ENCODE assay signal across 24 cellular contexts in genomic region chr3:13027154-13027553, GRCh38. TPM values are rescaled to one million over a fixed set of nuclear protein-coding genes. Genes with fewer than 3 reads are reported as not detected.
DNase-seq lines count a peak whose midpoint lies in the region; ATAC-seq and TF ChIP-seq lines count a peak whose summit lies in the region.
"Had no signal": no experiment of that assay in that cellular context is flagged by ENCODE, and none has a peak within 500 bp of the region (broad histone marks: within the 10 kb centered on the region; RNA-seq: fewer than 3 reads in every experiment).

No MANE protein-coding gene starts in this region.

- peaks cover 11% of the 10 kb centered on the region for H3F3A ChIP-seq in neural progenitor cell (ENCODE audit: low read depth)

- no peaks in the 10 kb centered on the region for H3K27me3 ChIP-seq in BLaER1 treated with 17β-estradiol and CSF1 and Interleukin-3, amounts not matched to agents 10 nM and 100 nM
- H3K27me3 ChIP-seq in endodermal cell (ENCODE audit: control insufficient read depth, insufficient read depth, low read length, poor library complexity, severe bottlenecking) (no peaks in the 10 kb centered on the region), neural progenitor cell (no peaks in the 10 kb centered on the region)
- H3K27me3 ChIP-seq: MG63, ovary had no signal

- no peak overlapping the region for H3K4me3 ChIP-seq in BLaER1 treated with 17β-estradiol and CSF1 and Interleukin-3, amounts not matched to agents 10 nM and 100 nM
- no peak overlapping the region for H3K4me3 ChIP-seq in endodermal cell (ENCODE audit: low read length)
- H3K4me3 ChIP-seq in neural progenitor cell, result no peak overlapping the region
- H3K4me3 ChIP-seq: MG63, ovary had no signal

- H3K36me3 Mint-ChIP-seq in endodermal cell (ENCODE audit: low read depth) (no peaks in the 10 kb centered on the region), neural progenitor cell (no peaks in the 10 kb centered on the region)
- H3K36me3 Mint-ChIP-seq: activated CD4-positive, alpha-beta memory T cell treated with anti-CD3 and anti-CD28 coated beads for 36 hours had no signal

- H3K27me3 Mint-ChIP-seq in endodermal cell (ENCODE audit: insufficient read depth) (no peaks in the 10 kb centered on the region), neural progenitor cell (ENCODE audit: insufficient read depth, low read depth) (peaks cover 7% of the 10 kb centered on the region)
- H3K27me3 Mint-ChIP-seq: activated CD4-positive, alpha-beta memory T cell treated with anti-CD3 and anti-CD28 coated beads for 36 hours; naive B cell had no signal

- H3K4me1 ChIP-seq in BLaER1 treated with 17β-estradiol and CSF1 and Interleukin-3, amounts not matched to agents 10 nM and 100 nM, result peaks cover 48 to 99% (median 84%) of the 10 kb centered on the region in 10 experiments
- H3K4me1 ChIP-seq in endodermal cell (ENCODE audit: control insufficient read depth, insufficient read depth, low read length) (peaks cover 8% of the 10 kb centered on the region), neural progenitor cell (peaks cover 31% of the 10 kb centered on the region)

- H3K4me2 ChIP-seq in BLaER1 treated with 17β-estradiol and CSF1 and Interleukin-3, amounts not matched to agents 10 nM and 100 nM, result peak overlapping the region in 8 of 11 experiments; percentile 60 to 83 (median 74); a peak in 15 of 22 replicates
- no peak overlapping the region for H3K4me2 ChIP-seq in neural progenitor cell

- H3K4me3 Mint-ChIP-seq in endodermal cell, result no peak overlapping the region
- H3K4me3 Mint-ChIP-seq in neural progenitor cell, result no peak overlapping the region
- H3K4me3 Mint-ChIP-seq: activated CD4-positive, alpha-beta memory T cell treated with anti-CD3 and anti-CD28 coated beads for 36 hours had no signal

- no peaks in the 10 kb centered on the region for H3K79me2 ChIP-seq in neural progenitor cell (ENCODE audit: low read depth)

- H3K9ac ChIP-seq in BLaER1 treated with 17β-estradiol and CSF1 and Interleukin-3, amounts not matched to agents 10 nM and 100 nM, result no peak overlapping the region
- no peak overlapping the region for H3K9ac ChIP-seq in endodermal cell (ENCODE audit: extremely low read depth, low read length, poor library complexity, severe bottlenecking)
- no peak overlapping the region for H3K9ac ChIP-seq in neural progenitor cell

- peaks cover 0 to 4% (median 0%) of the 10 kb centered on the region in 11 experiments; a peak in 2 of 22 replicates for H3K36me3 ChIP-seq in BLaER1 treated with 17β-estradiol and CSF1 and Interleukin-3, amounts not matched to agents 10 nM and 100 nM
- no peaks in the 10 kb centered on the region for H3K36me3 ChIP-seq in endodermal cell (ENCODE audit: control insufficient read depth, insufficient read depth, low read length)
- no peaks in the 10 kb centered on the region for H3K36me3 ChIP-seq in neural progenitor cell
- H3K36me3 ChIP-seq: MG63, ovary had no signal

- no peak for ATAC-seq in HG02981 (IDR thresholded peaks at IDR 0.05; ENCODE audit: unreplicated experiment)
- ATAC-seq: left colon; right cardiac atrium; stimulated activated naive CD8-positive, alpha-beta T cell treated with anti-CD3 and anti-CD28 coated beads, Interleukin-15, Interleukin-2, amounts not matched to agents 100 U/mL and 50 U/mL, for 24 hours had no signal

- DNase-seq in RPMI8226 (peak; percentile 27), endodermal cell (peak; percentile 86), neural progenitor cell (ENCODE audit: low spot score) (peak; percentile 66), amygdala (lab: John Stamatoyannopoulos, UW) (no peak), NCI-H1930 (lab: John Stamatoyannopoulos, UW) (no peak), GM20000 (ENCODE audit: low spot score) (no peak)
- DNase-seq: activated CD4-positive, alpha-beta memory T cell treated with anti-CD3 and anti-CD28 coated beads for 36 hours; activated gamma-delta T cell treated with Interleukin-2 at 50 U/mL for 16 hours; EL; KBM-7; left colon; MG63; naive B cell; NCI-H1417 treated with DMSO at 0.1 percent for 48 hours; NCI-H446; NCI-H82; ovary; stimulated activated CD4-positive, alpha-beta T cell treated with anti-CD3 and anti-CD28 coated beads, Interleukin-12 subunit alpha, Interleukin-12 subunit beta, amount 100 ng/mL, for 4 hours; stimulated activated naive CD8-positive, alpha-beta T cell treated with anti-CD3 and anti-CD28 coated beads, Interleukin-15, Interleukin-2, amounts not matched to agents 100 U/mL and 50 U/mL, for 24 hours; T-helper 9 cell had no signal

- no peaks in the 10 kb centered on the region for H3K9me3 ChIP-seq in BLaER1 treated with 17β-estradiol and CSF1 and Interleukin-3, amounts not matched to agents 10 nM and 100 nM (replicated peaks in 1 of 11)
- H3K9me3 ChIP-seq in endodermal cell (ENCODE audit: control insufficient read depth, low read length) (no peaks in the 10 kb centered on the region), neural progenitor cell (ENCODE audit: low read depth) (no peaks in the 10 kb centered on the region)
- H3K9me3 ChIP-seq: MG63, ovary had no signal

- H3K4me1 Mint-ChIP-seq in endodermal cell, result peaks cover 21% of the 10 kb centered on the region
- H3K4me1 Mint-ChIP-seq in neural progenitor cell, result peaks cover 26% of the 10 kb centered on the region

- H3K9me3 Mint-ChIP-seq in endodermal cell (no peaks in the 10 kb centered on the region), neural progenitor cell (no peaks in the 10 kb centered on the region)
- H3K9me3 Mint-ChIP-seq: activated CD4-positive, alpha-beta memory T cell treated with anti-CD3 and anti-CD28 coated beads for 36 hours had no signal

- WGBS in endodermal cell (ENCODE audit: insufficient coverage in 1 of 2, insufficient read length in 1 of 2), 2 experiments, result 70 to 92% methylated on average over 3 to 7 of the region's 7 CpGs

- H3K27ac Mint-ChIP-seq in endodermal cell (no peak overlapping the region), neural progenitor cell (no peak overlapping the region)
- H3K27ac Mint-ChIP-seq: activated CD4-positive, alpha-beta memory T cell treated with anti-CD3 and anti-CD28 coated beads for 36 hours had no signal

- TF ChIP-seq CTCF in endodermal cell (conservative IDR thresholded peaks at IDR 0.05), result peak; percentile 74
- TF ChIP-seq CTCF in neural progenitor cell (IDR thresholded peaks at IDR 0.05), result peak; percentile 66
- no peak for TF ChIP-seq CTCF in GM20000 (IDR thresholded peaks at IDR 0.05; ENCODE audit: extremely low read depth, missing control alignments)

- H4K20me1 ChIP-seq in BLaER1 treated with 17β-estradiol and CSF1 and Interleukin-3, amounts not matched to agents 10 nM and 100 nM, result peaks cover 0 to 33% (median 0%) of the 10 kb centered on the region in 11 experiments; a peak in 4 of 22 replicates
- no peaks in the 10 kb centered on the region for H4K20me1 ChIP-seq in neural progenitor cell (ENCODE audit: low read depth)

- H2AFZ ChIP-seq in neural progenitor cell (replicated peaks), result no peak overlapping the region

- peak overlapping the region in 2 of 11 experiments; percentile 5 to 21; a peak in 2 of 22 replicates for H3K27ac ChIP-seq in BLaER1 treated with 17β-estradiol and CSF1 and Interleukin-3, amounts not matched to agents 10 nM and 100 nM
- no peak overlapping the region for H3K27ac ChIP-seq in endodermal cell (ENCODE audit: low read depth, low read length)
- H3K27ac ChIP-seq in neural progenitor cell, result no peak overlapping the region
- H3K27ac ChIP-seq: ovary, RWPE1 had no signal

RNA-seq across cellular contexts. Expression of gene IQSEC1, which starts 46.1 kb away (rescaled TPM):
- total RNA-seq in endodermal cell (10 to 100 TPM; 22.7 to 24.5 TPM), neural progenitor cell (ENCODE audit: low replicate concordance) (8.9 and 19.7 TPM in 2 replicates)
- 39.0 TPM for polyA plus RNA-seq in endodermal cell (2013, experiment 1 of 2)
- 38.9 TPM for polyA plus RNA-seq in endodermal cell (2013, experiment 2 of 2)

Comparison
In these comparisons a context has a peak if more than half of its experiments do, and no peak if none do; other contexts are left out.
1. DNase-seq: peak in RPMI8226 (single experiment), endodermal cell (single experiment) and neural progenitor cell (single experiment); none in amygdala (0 of 56), NCI-H1930 (0 of 2) and GM20000 (single experiment).